In genomic region chr3:140294058-140294457, GRCh38 we compare ENCODE assay signal across 24 cellular contexts.
"Had no signal": no experiment of that assay in that cellular context is flagged by ENCODE, and none has a peak within 500 bp of the region (broad histone marks: within the 10 kb centered on the region; RNA-seq: fewer than 3 reads in every experiment).

No MANE protein-coding gene starts in this region.

- H3K27ac ChIP-seq: colonic mucosa, esophagus squamous epithelium, hepatocyte, left lung, lower lobe of right lung had no signal

- H3K9me3 ChIP-seq: colonic mucosa, esophagus squamous epithelium, gastrocnemius medialis, left lung, lower lobe of right lung had no signal

- H2AFZ ChIP-seq: hepatocyte had no signal

- FAIRE-seq: endometrium had no signal

- H3K4me2 ChIP-seq: hepatocyte had no signal

- DNase-seq: colonic mucosa; cortex of kidney; effector CD8-positive, alpha-beta T cell; effector memory CD8-positive, alpha-beta T cell; endodermal cell; esophagus squamous epithelium; foreskin fibroblast; foreskin melanocyte; gastrocnemius medialis; glutamatergic neuron; head of caudate nucleus; hypothalamus; immature natural killer cell; islet precursor cell; left cardiac atrium; left lung; left ventricle myocardium superior; lower lobe of right lung; mesendoderm; midbrain; naive thymus-derived CD4-positive, alpha-beta T cell; natural killer cell had no signal

- H3K79me2 ChIP-seq: hepatocyte had no signal

- H3K4me1 ChIP-seq: colonic mucosa, gastrocnemius medialis, left lung, lower lobe of right lung had no signal

- ATAC-seq: effector memory CD8-positive, alpha-beta T cell; gastrocnemius medialis; left cardiac atrium; left lung; left ventricle myocardium superior; lower lobe of right lung; naive thymus-derived CD4-positive, alpha-beta T cell; natural killer cell had no signal

- H3K4me3 ChIP-seq: colonic mucosa, esophagus squamous epithelium, gastrocnemius medialis, hepatocyte, left lung, lower lobe of right lung had no signal

- H3K27me3 ChIP-seq: colonic mucosa, gastrocnemius medialis, hepatocyte, left lung had no signal

- H3K36me3 ChIP-seq: colonic mucosa, esophagus squamous epithelium, gastrocnemius medialis, left lung, lower lobe of right lung had no signal
